In genomic region chr1:935751-936231, GRCh38 we compare ENCODE assay signal across 1 cellular context.
A peak's percentile ranks its signal among the peaks of the same experiment; 100 is the strongest.
TF ChIP-seq lines count a peak whose summit lies in the region.

No MANE protein-coding gene starts in this region.

TF ChIP-seq in HEK293, 187 proteins besides CTCF, POLR2A, EP300 and RAD21 (continued from another document and continues in another):
- TF ChIP-seq ZNF529 (tag by site-specific recombination; IDR thresholded peaks at IDR 0.05; ENCODE audit: insufficient replicate concordance) (no peak), ZNF2 (tag by site-specific recombination; IDR thresholded peaks at IDR 0.05) (no peak), ZNF394 (tag by site-specific recombination; IDR thresholded peaks at IDR 0.05; ENCODE audit: borderline replicate concordance) (peak; percentile 70), ZNF10 (tag by site-specific recombination; IDR thresholded peaks at IDR 0.05) (0 out of 2 replicates have a peak, but pooled peaks have one; percentile 26), ZNF184 (tag by site-specific recombination; IDR thresholded peaks at IDR 0.05) (no peak), SP7 (tag by site-specific recombination; IDR thresholded peaks at IDR 0.05) (peak; percentile 91), ZNF354C (tag by site-specific recombination; IDR thresholded peaks at IDR 0.05; ENCODE audit: borderline replicate concordance, low read depth) (no peak), ZNF585B (tag by site-specific recombination; IDR thresholded peaks at IDR 0.05) (no peak), ZNF677 (tag by site-specific recombination; IDR thresholded peaks at IDR 0.05) (no peak), ZNF501 (tag by site-specific recombination; IDR thresholded peaks at IDR 0.05) (peak; percentile 31; the same call in 1 of the 2 replicates), PRDM1 (tag by site-specific recombination; IDR thresholded peaks at IDR 0.05) (no peak), ZSCAN16 (tag by site-specific recombination; IDR thresholded peaks at IDR 0.05) (no peak), KLF9 (tag by site-specific recombination; IDR thresholded peaks at IDR 0.05; ENCODE audit: low read depth) (peak; percentile 64), ZNF610 (tag by site-specific recombination; IDR thresholded peaks at IDR 0.05; ENCODE audit: borderline replicate concordance) (peak; percentile 96), ZNF426 (tag by site-specific recombination; IDR thresholded peaks at IDR 0.05) (no peak), KLF10 (tag by site-specific recombination; IDR thresholded peaks at IDR 0.05) (peak; percentile 77; the same call in 1 of the 2 replicates), PRDM6 (tag by site-specific recombination; IDR thresholded peaks at IDR 0.05) (peak; percentile 27; the same call in 1 of the 2 replicates), ZNF132 (tag by site-specific recombination; IDR thresholded peaks at IDR 0.05; ENCODE audit: borderline replicate concordance) (no peak), ZNF707 (tag by site-specific recombination; IDR thresholded peaks at IDR 0.05) (no peak), WT1 (tag by site-specific recombination; IDR thresholded peaks at IDR 0.05) (peak; percentile 92), ZNF473 (tag by site-specific recombination; IDR thresholded peaks at IDR 0.05) (no peak), ZSCAN23 (tag by site-specific recombination; IDR thresholded peaks at IDR 0.05) (0 out of 2 replicates have a peak, but pooled peaks have one; percentile 16), ZNF548 (tag by site-specific recombination; IDR thresholded peaks at IDR 0.05) (no peak), ZNF76 (tag by site-specific recombination; IDR thresholded peaks at IDR 0.05; ENCODE audit: borderline replicate concordance, low read depth) (peak; percentile 49; the same call in 1 of the 2 replicates), ZBTB8A (tag by site-specific recombination; IDR thresholded peaks at IDR 0.05) (peak; percentile 69), ZNF654 (tag by site-specific recombination; IDR thresholded peaks at IDR 0.05; ENCODE audit: low read depth) (no peak), MEIS1 (CRISPR knock-in tag; IDR thresholded peaks at IDR 0.05; ENCODE audit: borderline replicate concordance) (no peak), ZNF350 (tag by site-specific recombination; IDR thresholded peaks at IDR 0.05) (no peak), ZNF660 (tag by site-specific recombination; IDR thresholded peaks at IDR 0.05) (peak; percentile 71; the same call in 1 of the 2 replicates), ZNF530 (tag by site-specific recombination; IDR thresholded peaks at IDR 0.05; ENCODE audit: low read depth) (no peak), ZNF555 (tag by site-specific recombination; conservative IDR thresholded peaks at IDR 0.05) (no peak), KLF1 (tag by site-specific recombination; IDR thresholded peaks at IDR 0.05) (peak; percentile 96), EGR2 (tag by site-specific recombination; IDR thresholded peaks at IDR 0.05; ENCODE audit: low read depth) (peak; percentile 54; the same call in 1 of the 2 replicates), SALL2 (tag by site-specific recombination; IDR thresholded peaks at IDR 0.05; ENCODE audit: borderline replicate concordance) (no peak), ZNF623 (tag by site-specific recombination; IDR thresholded peaks at IDR 0.05) (no peak), BCL11A (tag by site-specific recombination; IDR thresholded peaks at IDR 0.05; ENCODE audit: low read depth) (peak; percentile 75), ZNF658 (tag by site-specific recombination; IDR thresholded peaks at IDR 0.05) (no peak), ZNF639 (tag by site-specific recombination; IDR thresholded peaks at IDR 0.05) (no peak)
- TF ChIP-seq, protein P1, sequence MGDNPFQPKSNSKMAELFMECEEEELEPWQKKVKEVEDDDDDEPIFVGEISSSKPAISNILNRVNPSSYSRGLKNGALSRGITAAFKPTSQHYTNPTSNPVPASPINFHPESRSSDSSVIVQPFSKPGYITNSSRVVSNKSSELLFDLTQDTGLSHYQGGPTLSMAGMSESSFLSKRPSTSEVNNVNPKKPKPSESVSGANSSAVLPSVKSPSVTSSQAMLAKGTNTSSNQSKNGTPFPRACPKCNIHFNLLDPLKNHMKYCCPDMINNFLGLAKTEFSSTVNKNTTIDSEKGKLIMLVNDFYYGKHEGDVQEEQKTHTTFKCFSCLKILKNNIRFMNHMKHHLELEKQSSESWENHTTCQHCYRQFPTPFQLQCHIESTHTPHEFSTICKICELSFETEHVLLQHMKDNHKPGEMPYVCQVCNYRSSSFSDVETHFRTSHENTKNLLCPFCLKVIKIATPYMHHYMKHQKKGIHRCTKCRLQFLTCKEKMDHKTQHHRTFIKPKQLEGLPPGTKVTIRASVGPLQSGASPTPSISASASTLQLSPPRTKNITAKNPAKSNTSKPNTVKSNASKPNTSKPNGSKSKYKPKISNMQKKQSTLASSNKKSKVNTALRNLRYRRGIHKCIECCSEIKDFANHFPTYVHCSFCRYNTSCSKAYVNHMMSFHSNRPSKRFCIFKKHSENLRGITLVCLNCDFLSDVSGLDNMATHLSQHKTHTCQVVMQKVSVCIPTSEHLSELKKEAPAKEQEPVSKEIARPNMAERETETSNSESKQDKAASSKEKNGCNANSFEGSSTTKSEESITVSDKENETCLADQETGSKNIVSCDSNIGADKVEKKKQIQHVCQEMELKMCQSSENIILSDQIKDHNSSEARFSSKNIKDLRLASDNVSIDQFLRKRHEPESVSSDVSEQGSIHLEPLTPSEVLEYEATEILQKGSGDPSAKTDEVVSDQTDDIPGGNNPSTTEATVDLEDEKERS (tag by site-specific recombination; IDR thresholded peaks at IDR 0.05) = no peak
- TF ChIP-seq, protein P2, sequence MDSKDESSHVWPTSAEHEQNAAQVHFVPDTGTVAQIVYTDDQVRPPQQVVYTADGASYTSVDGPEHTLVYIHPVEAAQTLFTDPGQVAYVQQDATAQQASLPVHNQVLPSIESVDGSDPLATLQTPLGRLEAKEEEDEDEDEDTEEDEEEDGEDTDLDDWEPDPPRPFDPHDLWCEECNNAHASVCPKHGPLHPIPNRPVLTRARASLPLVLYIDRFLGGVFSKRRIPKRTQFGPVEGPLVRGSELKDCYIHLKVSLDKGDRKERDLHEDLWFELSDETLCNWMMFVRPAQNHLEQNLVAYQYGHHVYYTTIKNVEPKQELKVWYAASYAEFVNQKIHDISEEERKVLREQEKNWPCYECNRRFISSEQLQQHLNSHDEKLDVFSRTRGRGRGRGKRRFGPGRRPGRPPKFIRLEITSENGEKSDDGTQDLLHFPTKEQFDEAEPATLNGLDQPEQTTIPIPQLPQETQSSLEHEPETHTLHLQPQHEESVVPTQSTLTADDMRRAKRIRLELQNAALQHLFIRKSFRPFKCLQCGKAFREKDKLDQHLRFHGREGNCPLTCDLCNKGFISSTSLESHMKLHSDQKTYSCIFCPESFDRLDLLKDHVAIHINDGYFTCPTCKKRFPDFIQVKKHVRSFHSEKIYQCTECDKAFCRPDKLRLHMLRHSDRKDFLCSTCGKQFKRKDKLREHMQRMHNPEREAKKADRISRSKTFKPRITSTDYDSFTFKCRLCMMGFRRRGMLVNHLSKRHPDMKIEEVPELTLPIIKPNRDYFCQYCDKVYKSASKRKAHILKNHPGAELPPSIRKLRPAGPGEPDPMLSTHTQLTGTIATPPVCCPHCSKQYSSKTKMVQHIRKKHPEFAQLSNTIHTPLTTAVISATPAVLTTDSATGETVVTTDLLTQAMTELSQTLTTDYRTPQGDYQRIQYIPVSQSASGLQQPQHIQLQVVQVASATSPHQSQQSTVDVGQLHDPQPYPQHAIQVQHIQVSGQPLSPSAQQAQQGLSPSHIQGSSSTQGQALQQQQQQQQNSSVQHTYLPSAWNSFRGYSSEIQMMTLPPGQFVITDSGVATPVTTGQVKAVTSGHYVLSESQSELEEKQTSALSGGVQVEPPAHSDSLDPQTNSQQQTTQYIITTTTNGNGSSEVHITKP (tag by site-specific recombination; IDR thresholded peaks at IDR 0.05) = no peak
- TF ChIP-seq, protein P3, sequence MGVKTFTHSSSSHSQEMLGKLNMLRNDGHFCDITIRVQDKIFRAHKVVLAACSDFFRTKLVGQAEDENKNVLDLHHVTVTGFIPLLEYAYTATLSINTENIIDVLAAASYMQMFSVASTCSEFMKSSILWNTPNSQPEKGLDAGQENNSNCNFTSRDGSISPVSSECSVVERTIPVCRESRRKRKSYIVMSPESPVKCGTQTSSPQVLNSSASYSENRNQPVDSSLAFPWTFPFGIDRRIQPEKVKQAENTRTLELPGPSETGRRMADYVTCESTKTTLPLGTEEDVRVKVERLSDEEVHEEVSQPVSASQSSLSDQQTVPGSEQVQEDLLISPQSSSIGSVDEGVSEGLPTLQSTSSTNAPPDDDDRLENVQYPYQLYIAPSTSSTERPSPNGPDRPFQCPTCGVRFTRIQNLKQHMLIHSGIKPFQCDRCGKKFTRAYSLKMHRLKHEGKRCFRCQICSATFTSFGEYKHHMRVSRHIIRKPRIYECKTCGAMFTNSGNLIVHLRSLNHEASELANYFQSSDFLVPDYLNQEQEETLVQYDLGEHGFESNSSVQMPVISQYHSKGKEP (tag by site-specific recombination; IDR thresholded peaks at IDR 0.05) = peak; percentile 88
- TF ChIP-seq, protein P4, sequence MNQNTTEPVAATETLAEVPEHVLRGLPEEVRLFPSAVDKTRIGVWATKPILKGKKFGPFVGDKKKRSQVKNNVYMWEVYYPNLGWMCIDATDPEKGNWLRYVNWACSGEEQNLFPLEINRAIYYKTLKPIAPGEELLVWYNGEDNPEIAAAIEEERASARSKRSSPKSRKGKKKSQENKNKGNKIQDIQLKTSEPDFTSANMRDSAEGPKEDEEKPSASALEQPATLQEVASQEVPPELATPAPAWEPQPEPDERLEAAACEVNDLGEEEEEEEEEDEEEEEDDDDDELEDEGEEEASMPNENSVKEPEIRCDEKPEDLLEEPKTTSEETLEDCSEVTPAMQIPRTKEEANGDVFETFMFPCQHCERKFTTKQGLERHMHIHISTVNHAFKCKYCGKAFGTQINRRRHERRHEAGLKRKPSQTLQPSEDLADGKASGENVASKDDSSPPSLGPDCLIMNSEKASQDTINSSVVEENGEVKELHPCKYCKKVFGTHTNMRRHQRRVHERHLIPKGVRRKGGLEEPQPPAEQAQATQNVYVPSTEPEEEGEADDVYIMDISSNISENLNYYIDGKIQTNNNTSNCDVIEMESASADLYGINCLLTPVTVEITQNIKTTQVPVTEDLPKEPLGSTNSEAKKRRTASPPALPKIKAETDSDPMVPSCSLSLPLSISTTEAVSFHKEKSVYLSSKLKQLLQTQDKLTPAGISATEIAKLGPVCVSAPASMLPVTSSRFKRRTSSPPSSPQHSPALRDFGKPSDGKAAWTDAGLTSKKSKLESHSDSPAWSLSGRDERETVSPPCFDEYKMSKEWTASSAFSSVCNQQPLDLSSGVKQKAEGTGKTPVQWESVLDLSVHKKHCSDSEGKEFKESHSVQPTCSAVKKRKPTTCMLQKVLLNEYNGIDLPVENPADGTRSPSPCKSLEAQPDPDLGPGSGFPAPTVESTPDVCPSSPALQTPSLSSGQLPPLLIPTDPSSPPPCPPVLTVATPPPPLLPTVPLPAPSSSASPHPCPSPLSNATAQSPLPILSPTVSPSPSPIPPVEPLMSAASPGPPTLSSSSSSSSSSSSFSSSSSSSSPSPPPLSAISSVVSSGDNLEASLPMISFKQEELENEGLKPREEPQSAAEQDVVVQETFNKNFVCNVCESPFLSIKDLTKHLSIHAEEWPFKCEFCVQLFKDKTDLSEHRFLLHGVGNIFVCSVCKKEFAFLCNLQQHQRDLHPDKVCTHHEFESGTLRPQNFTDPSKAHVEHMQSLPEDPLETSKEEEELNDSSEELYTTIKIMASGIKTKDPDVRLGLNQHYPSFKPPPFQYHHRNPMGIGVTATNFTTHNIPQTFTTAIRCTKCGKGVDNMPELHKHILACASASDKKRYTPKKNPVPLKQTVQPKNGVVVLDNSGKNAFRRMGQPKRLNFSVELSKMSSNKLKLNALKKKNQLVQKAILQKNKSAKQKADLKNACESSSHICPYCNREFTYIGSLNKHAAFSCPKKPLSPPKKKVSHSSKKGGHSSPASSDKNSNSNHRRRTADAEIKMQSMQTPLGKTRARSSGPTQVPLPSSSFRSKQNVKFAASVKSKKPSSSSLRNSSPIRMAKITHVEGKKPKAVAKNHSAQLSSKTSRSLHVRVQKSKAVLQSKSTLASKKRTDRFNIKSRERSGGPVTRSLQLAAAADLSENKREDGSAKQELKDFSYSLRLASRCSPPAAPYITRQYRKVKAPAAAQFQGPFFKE (tag by site-specific recombination; IDR thresholded peaks at IDR 0.05; ENCODE audit: borderline replicate concordance) = no peak
- TF ChIP-seq, protein P5, sequence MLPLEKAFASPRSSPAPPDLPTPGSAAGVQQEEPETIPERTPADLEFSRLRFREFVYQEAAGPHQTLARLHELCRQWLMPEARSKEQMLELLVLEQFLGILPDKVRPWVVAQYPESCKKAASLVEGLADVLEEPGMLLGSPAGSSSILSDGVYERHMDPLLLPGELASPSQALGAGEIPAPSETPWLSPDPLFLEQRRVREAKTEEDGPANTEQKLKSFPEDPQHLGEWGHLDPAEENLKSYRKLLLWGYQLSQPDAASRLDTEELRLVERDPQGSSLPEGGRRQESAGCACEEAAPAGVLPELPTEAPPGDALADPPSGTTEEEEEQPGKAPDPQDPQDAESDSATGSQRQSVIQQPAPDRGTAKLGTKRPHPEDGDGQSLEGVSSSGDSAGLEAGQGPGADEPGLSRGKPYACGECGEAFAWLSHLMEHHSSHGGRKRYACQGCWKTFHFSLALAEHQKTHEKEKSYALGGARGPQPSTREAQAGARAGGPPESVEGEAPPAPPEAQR (tag by site-specific recombination; IDR thresholded peaks at IDR 0.05) = no peak
- TF ChIP-seq, protein P6, sequence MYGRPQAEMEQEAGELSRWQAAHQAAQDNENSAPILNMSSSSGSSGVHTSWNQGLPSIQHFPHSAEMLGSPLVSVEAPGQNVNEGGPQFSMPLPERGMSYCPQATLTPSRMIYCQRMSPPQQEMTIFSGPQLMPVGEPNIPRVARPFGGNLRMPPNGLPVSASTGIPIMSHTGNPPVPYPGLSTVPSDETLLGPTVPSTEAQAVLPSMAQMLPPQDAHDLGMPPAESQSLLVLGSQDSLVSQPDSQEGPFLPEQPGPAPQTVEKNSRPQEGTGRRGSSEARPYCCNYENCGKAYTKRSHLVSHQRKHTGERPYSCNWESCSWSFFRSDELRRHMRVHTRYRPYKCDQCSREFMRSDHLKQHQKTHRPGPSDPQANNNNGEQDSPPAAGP (tag by site-specific recombination; IDR thresholded peaks at IDR 0.05) = peak; percentile 91
